Comparison of ENCODE assay signal across 8 cellular contexts in the genomic region with DNA sequence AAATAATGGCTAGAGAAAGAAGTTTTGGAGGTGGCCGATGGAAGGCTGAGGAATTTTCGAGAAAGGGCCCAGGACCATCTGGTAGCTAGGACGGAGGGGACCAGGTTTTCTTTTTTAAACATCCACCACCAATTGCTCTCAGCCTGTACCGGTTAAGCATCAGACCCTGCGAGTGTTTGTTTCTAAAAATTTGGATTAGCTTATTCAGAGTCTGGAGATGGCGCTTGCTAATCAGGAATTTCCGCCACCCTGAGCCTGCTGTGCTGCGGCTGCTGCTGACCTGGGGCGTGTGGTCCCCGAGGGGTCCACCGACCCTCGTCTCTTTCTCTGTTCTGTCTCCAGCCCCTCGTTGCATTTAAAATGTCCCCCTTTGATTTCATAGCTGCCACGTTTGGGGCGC. TPM values are rescaled to one million over a fixed set of nuclear protein-coding genes. Genes with fewer than 3 reads are reported as not detected.
DNase-seq lines count a peak whose midpoint lies in the region; ATAC-seq and TF ChIP-seq lines count a peak whose summit lies in the region.

No MANE protein-coding gene starts in this region.

- peaks cover 68% of the 10 kb centered on the region for H3K4me1 ChIP-seq in CD8-positive, alpha-beta memory T cell (ENCODE audit: insufficient read depth, low read length)
- peaks cover 51% of the 10 kb centered on the region for H3K4me1 ChIP-seq in Loucy (ENCODE audit: insufficient read depth, low read length, poor library complexity, severe bottlenecking)
- H3K4me1 ChIP-seq in neuron (ENCODE audit: insufficient read depth, low read length) = peaks cover 18% of the 10 kb centered on the region

- H3K4me2 ChIP-seq in Loucy (ENCODE audit: low read depth, low read length, poor library complexity, severe bottlenecking) = peak overlapping the region; percentile 99

- peaks cover 76% of the 10 kb centered on the region for H3K79me2 ChIP-seq in Loucy (ENCODE audit: insufficient read depth, low read length)

- no peaks in the 10 kb centered on the region for H3K36me3 ChIP-seq in CD8-positive, alpha-beta memory T cell (ENCODE audit: insufficient read depth, low read length)
- H3K36me3 ChIP-seq in Loucy (ENCODE audit: insufficient read depth, low read length) (peaks cover 19% of the 10 kb centered on the region; the same call in 1 of the 2 replicates), neuron (ENCODE audit: insufficient read depth, low read length) (peaks cover 32% of the 10 kb centered on the region)

- CTCF ChIA-PET in CD8-positive, alpha-beta memory T cell (lab: Charles Lee) = interaction anchor here (0.6 to 8.3 kb wide), 19 partner anchors 9 to 854 kb away, joined by 3 to 124 read pairs (median 6); partner anchors contain the start of genes ARRDC5, FEM1A, KDM4B and PLIN3

- peak overlapping the region; percentile 88 to 100 (median 99) for H3K4me3 Mint-ChIP-seq in CD8-positive, alpha-beta memory T cell
- H3K4me3 Mint-ChIP-seq in chondrocyte (ENCODE audit: unreplicated experiment) = peak overlapping the region; percentile 77

- H3K36me3 Mint-ChIP-seq in CD8-positive, alpha-beta memory T cell = peaks cover 6 to 51% (median 8%) of the 10 kb centered on the region in 3 donors
- H3K36me3 Mint-ChIP-seq in chondrocyte (ENCODE audit: low read depth) = no peaks in the 10 kb centered on the region

- H2AFZ ChIP-seq in Loucy (ENCODE audit: low read length) (peak overlapping the region; percentile 36; the same call in 1 of the 2 replicates), neuron (ENCODE audit: low read depth, low read length) (peak overlapping the region; percentile 20)

- H3K9me3 ChIP-seq in CD8-positive, alpha-beta memory T cell (ENCODE audit: low read length) = no peaks in the 10 kb centered on the region
- H3K9me3 ChIP-seq in Loucy (ENCODE audit: insufficient read depth, low read depth, low read length) (no peaks in the 10 kb centered on the region), neuron (ENCODE audit: low read length) (no peaks in the 10 kb centered on the region)

- peak overlapping the region; percentile 87 to 96 (median 94) for H3K27ac Mint-ChIP-seq in CD8-positive, alpha-beta memory T cell
- H3K27ac Mint-ChIP-seq in chondrocyte (ENCODE audit: unreplicated experiment) = peak overlapping the region; percentile 98

- peak overlapping the region; percentile 98 for H3K9ac ChIP-seq in Loucy (ENCODE audit: low read depth, low read length, poor library complexity, severe bottlenecking)

- H3K27ac ChIP-seq in CD8-positive, alpha-beta memory T cell (ENCODE audit: low read depth, low read length) = peak overlapping the region; percentile 10

- H4K20me1 ChIP-seq in Loucy (ENCODE audit: insufficient read depth, low read length, poor library complexity, severe bottlenecking) = peaks cover 40% of the 10 kb centered on the region

- H3F3A ChIP-seq in Loucy (ENCODE audit: low read depth) = peaks cover 8% of the 10 kb centered on the region

- DNase-seq in CD8-positive, alpha-beta memory T cell = no peak
- DNase-seq in chondrocyte (ENCODE audit: low spot score) (no peak), SKM-1 treated with dmso at 0.1 percent for 144 hours (lab: John Stamatoyannopoulos, UW; ENCODE audit: unreplicated experiment) (no peak), GM03348 (ENCODE audit: low spot score) (no peak), A172 (ENCODE audit: low spot score) (no peak)

- H3K9me2 ChIP-seq in Loucy (replicated peaks; ENCODE audit: low read depth, low read length) = no peaks in the 10 kb centered on the region

- no peaks in the 10 kb centered on the region for H3K27me3 ChIP-seq in CD8-positive, alpha-beta memory T cell (ENCODE audit: insufficient read depth, low read length, poor library complexity, severe bottlenecking)
- no peaks in the 10 kb centered on the region for H3K27me3 ChIP-seq in Loucy (ENCODE audit: insufficient read depth, low read length, poor library complexity, severe bottlenecking)
- H3K27me3 ChIP-seq in neuron (ENCODE audit: insufficient read depth, low read length) = no peaks in the 10 kb centered on the region

- H3K4me3 ChIP-seq in CD8-positive, alpha-beta memory T cell (ENCODE audit: low read length) = peak overlapping the region; percentile 73
- H3K4me3 ChIP-seq in Loucy (ENCODE audit: low read length, poor library complexity, severe bottlenecking) (peak overlapping the region; percentile 97), neuron (ENCODE audit: low read length) (peak overlapping the region; percentile 77)

- TF ChIP-seq CTCF in Loucy (conservative IDR thresholded peaks at IDR 0.05; ENCODE audit: low read length) (no peak), chondrocyte (IDR thresholded peaks at IDR 0.05) (no peak)

- POLR2A ChIA-PET in CD8-positive, alpha-beta memory T cell (lab: Charles Lee) = interaction anchor here (0.6 to 8.8 kb wide), 3 partner anchors 24 to 59 kb away, joined by 4 to 128 read pairs (median 5); partner anchors contain the start of gene KDM4B

- no peaks in the 10 kb centered on the region for H3K9me3 Mint-ChIP-seq in CD8-positive, alpha-beta memory T cell
- no peaks in the 10 kb centered on the region for H3K9me3 Mint-ChIP-seq in chondrocyte (ENCODE audit: low read depth)

- ATAC-seq in GM18519 (IDR thresholded peaks at IDR 0.05; ENCODE audit: low FRiP score, unreplicated experiment) = no peak

- peaks cover 0 to 4% of the 10 kb centered on the region in 2 donors for H3K27me3 Mint-ChIP-seq in CD8-positive, alpha-beta memory T cell
- H3K27me3 Mint-ChIP-seq in chondrocyte (ENCODE audit: low read depth) = no peaks in the 10 kb centered on the region

- peaks cover 54 to 73% (median 55%) of the 10 kb centered on the region in 3 donors for H3K4me1 Mint-ChIP-seq in CD8-positive, alpha-beta memory T cell
- H3K4me1 Mint-ChIP-seq in chondrocyte (ENCODE audit: low read depth) = peaks cover 55% of the 10 kb centered on the region

RNA-seq across cellular contexts. Expression of gene UHRF1, which starts 2.0 kb away (rescaled TPM):
- total RNA-seq in CD8-positive, alpha-beta memory T cell = 100 to 1,000 TPM; 212 to 218 TPM
- polyA plus RNA-seq in CD8-positive, alpha-beta memory T cell = 0.35 TPM
- 15.7 to 42.5 TPM (median 17.4 TPM) in 3 replicates for total RNA-seq in chondrocyte
- total RNA-seq in A172 (2014; rRNA removed; shearing (Covaris generic)) = 110 and 118 TPM in 2 replicates

RNA-seq across cellular contexts. Expression of gene ARRDC5, which starts 8.6 kb away (rescaled TPM):
- 1 to 10 TPM; 1.8 to 2.2 TPM for total RNA-seq in CD8-positive, alpha-beta memory T cell
- polyA plus RNA-seq in CD8-positive, alpha-beta memory T cell = 5.5 TPM
- 0.41 TPM in 1 of 3 replicates, not detected in the others for total RNA-seq in chondrocyte
- total RNA-seq in A172 (2014; rRNA removed; shearing (Covaris generic)) = not detected in 2 replicates

RNA-seq across cellular contexts. Expression of gene PLIN3, which starts 43.8 kb away (rescaled TPM):
- total RNA-seq in CD8-positive, alpha-beta memory T cell = 10 to 100 TPM; 12.3 to 15.4 TPM
- polyA plus RNA-seq in CD8-positive, alpha-beta memory T cell = 21.6 TPM
- 91.8 to 93.2 TPM (median 93.0 TPM) in 3 replicates for total RNA-seq in chondrocyte
- 175 and 198 TPM in 2 replicates for total RNA-seq in A172 (2014; rRNA removed; shearing (Covaris generic))

RNA-seq across cellular contexts. Expression of gene KDM4B, which starts 57.6 kb away (rescaled TPM):
- 10 to 100 TPM; 14.6 to 16.0 TPM for total RNA-seq in CD8-positive, alpha-beta memory T cell
- 14.6 TPM for polyA plus RNA-seq in CD8-positive, alpha-beta memory T cell
- 50.7 to 53.2 TPM (median 52.2 TPM) in 3 replicates for total RNA-seq in chondrocyte
- total RNA-seq in A172 (2014; rRNA removed; shearing (Covaris generic)) = 13.4 and 16.4 TPM in 2 replicates
